Comparison of ENCODE assay signal across 29 cellular contexts in the genomic region with DNA sequence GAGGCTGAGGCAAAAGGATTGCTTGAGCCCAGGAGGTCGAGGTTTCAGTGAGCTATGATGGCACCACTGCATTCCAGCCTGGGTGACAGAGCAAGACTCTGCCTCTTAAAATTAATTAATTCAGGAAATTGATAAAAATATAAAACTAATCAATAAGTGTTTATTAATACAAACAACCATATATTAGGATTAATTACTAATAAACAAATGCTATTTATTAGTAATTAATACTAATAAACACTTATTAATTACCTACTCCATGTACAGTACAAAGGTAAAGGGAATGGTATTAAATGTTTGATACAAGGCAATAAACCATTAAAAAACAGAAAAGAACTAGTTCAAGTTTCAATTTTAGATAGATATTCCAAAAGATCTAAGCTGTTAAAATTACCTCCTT.
"Had no signal": no experiment of that assay in that cellular context is flagged by ENCODE, and none has a peak within 500 bp of the region (broad histone marks: within the 10 kb centered on the region; RNA-seq: fewer than 3 reads in every experiment).

No MANE protein-coding gene starts in this region.

- H3K4me3 ChIP-seq: stomach, suprapubic skin, testis, thoracic aorta, thyroid gland, tibial artery, tibial nerve, transverse colon, upper lobe of left lung, upper lobe of right lung, uterus, vagina had no signal

- H3K27ac ChIP-seq: stomach, suprapubic skin, testis, thoracic aorta, thyroid gland, tibial artery, tibial nerve, transverse colon, upper lobe of left lung, upper lobe of right lung, uterus, vagina had no signal

- H3K9me3 ChIP-seq: stomach, suprapubic skin, testis, thoracic aorta, thyroid gland, tibial artery, tibial nerve, transverse colon, upper lobe of left lung, upper lobe of right lung, uterus, vagina had no signal

- ATAC-seq: stimulated activated effector memory CD8-positive, alpha-beta T cell treated with anti-CD3 and anti-CD28 coated beads, Interleukin-12 subunit alpha, Interleukin-12 subunit beta, amount 100 ng/mL, for 72 hours; stimulated activated memory B cell treated with anti-CD40 and anti-IgM and Interleukin-4, amounts not matched to agents 10 μg/mL and 1 μg/mL and 100 μg/mL, for 72 hours; stimulated activated naive B cell treated with anti-CD40 and anti-IgM and Interleukin-4, amounts not matched to agents 10 μg/mL and 1 μg/mL and 100 μg/mL, for 72 hours; stimulated activated naive CD8-positive, alpha-beta T cell treated with anti-CD3 and anti-CD28 coated beads, Interleukin-15, amount 100 ng/mL, for 72 hours; stimulated activated naive CD8-positive, alpha-beta T cell treated with anti-CD3 and anti-CD28 coated beads, Interleukin-15, Interleukin-2, amounts not matched to agents 100 U/mL and 50 U/mL, for 24 hours; upper lobe of right lung had no signal

- H3K36me3 ChIP-seq: uterus had no signal

- H3K27ac Mint-ChIP-seq: stimulated activated effector memory CD8-positive, alpha-beta T cell treated with anti-CD3 and anti-CD28 coated beads, Interleukin-12 subunit alpha, Interleukin-12 subunit beta, amount 100 ng/mL, for 72 hours; stimulated activated memory B cell treated with anti-CD40 and anti-IgM and Interleukin-4, amounts not matched to agents 10 μg/mL and 1 μg/mL and 100 μg/mL, for 72 hours; stimulated activated naive B cell treated with anti-CD40 and anti-IgM and Interleukin-4, amounts not matched to agents 10 μg/mL and 1 μg/mL and 100 μg/mL, for 72 hours; stimulated activated naive CD8-positive, alpha-beta T cell treated with anti-CD3 and anti-CD28 coated beads, Interleukin-15, amount 100 ng/mL, for 72 hours; stimulated activated naive CD8-positive, alpha-beta T cell treated with anti-CD3 and anti-CD28 coated beads, Interleukin-15, Interleukin-2, amounts not matched to agents 100 ng/mL and 50 ng/mL, for 24 hours; type B pancreatic cell had no signal

- DNase-seq: stimulated activated CD4-positive, alpha-beta T cell treated with anti-CD3 and anti-CD28 coated beads, Interleukin-2, amount 100 ng/mL, for 48 hours; stimulated activated CD4-positive, alpha-beta T cell treated with anti-CD3 and anti-CD28 coated beads, Interleukin-4, amount 100 ng/mL, for 1 hour; stimulated activated CD4-positive, alpha-beta T cell treated with anti-CD3 and anti-CD28 coated beads, Interleukin-4, amount 100 ng/mL, for 24 hours; stimulated activated CD4-positive, alpha-beta T cell treated with anti-CD3 and anti-CD28 coated beads, Interleukin-4, amount 100 ng/mL, for 4 hours; stimulated activated CD8-positive, alpha-beta memory T cell treated with anti-CD3 and anti-CD28 coated beads, Interleukin-4, amount 100 ng/mL, for 48 hours; stimulated activated naive B cell treated with anti-CD40 and anti-IgM and Interleukin-4, amounts not matched to agents 10 μg/mL and 1 μg/mL and 100 μg/mL, for 72 hours; stimulated activated naive CD4-positive, alpha-beta T cell; stimulated activated naive CD4-positive, alpha-beta T cell treated with Interleukin-2 at 50 U/mL for 16 hours; stimulated activated naive CD8-positive, alpha-beta T cell treated with anti-CD3 and anti-CD28 coated beads, Interleukin-15, amount 100 ng/mL, for 72 hours; stimulated activated naive CD8-positive, alpha-beta T cell treated with anti-CD3 and anti-CD28 coated beads, Interleukin-15, Interleukin-2, amounts not matched to agents 100 U/mL and 50 U/mL, for 24 hours; stomach; substantia nigra; testis; thyroid gland; tibial artery; transverse colon; trophoblast cell; upper lobe of left lung; upper lobe of right lung; uterus had no signal

- H3K4me3 Mint-ChIP-seq: stimulated activated effector memory CD8-positive, alpha-beta T cell treated with anti-CD3 and anti-CD28 coated beads, Interleukin-12 subunit alpha, Interleukin-12 subunit beta, amount 100 ng/mL, for 72 hours; stimulated activated memory B cell treated with anti-CD40 and anti-IgM and Interleukin-4, amounts not matched to agents 10 μg/mL and 1 μg/mL and 100 μg/mL, for 72 hours; stimulated activated naive B cell treated with anti-CD40 and anti-IgM and Interleukin-4, amounts not matched to agents 10 μg/mL and 1 μg/mL and 100 μg/mL, for 72 hours; stimulated activated naive CD8-positive, alpha-beta T cell treated with anti-CD3 and anti-CD28 coated beads, Interleukin-15, amount 100 ng/mL, for 72 hours; stimulated activated naive CD8-positive, alpha-beta T cell treated with anti-CD3 and anti-CD28 coated beads, Interleukin-15, Interleukin-2, amounts not matched to agents 100 ng/mL and 50 ng/mL, for 24 hours; type B pancreatic cell had no signal

- H3K4me1 ChIP-seq: suprapubic skin, testis, thyroid gland, tibial artery, transverse colon, upper lobe of right lung, uterus, vagina had no signal

- H3K27me3 ChIP-seq: stomach, suprapubic skin, testis, thyroid gland, tibial artery, tibial nerve, transverse colon, upper lobe of left lung, upper lobe of right lung, uterus, vagina had no signal

- H3K27me3 Mint-ChIP-seq: stimulated activated memory B cell treated with anti-CD40 and anti-IgM and Interleukin-4, amounts not matched to agents 10 μg/mL and 1 μg/mL and 100 μg/mL, for 72 hours; stimulated activated naive B cell treated with anti-CD40 and anti-IgM and Interleukin-4, amounts not matched to agents 10 μg/mL and 1 μg/mL and 100 μg/mL, for 72 hours; stimulated activated naive CD8-positive, alpha-beta T cell treated with anti-CD3 and anti-CD28 coated beads, Interleukin-15, amount 100 ng/mL, for 72 hours; stimulated activated naive CD8-positive, alpha-beta T cell treated with anti-CD3 and anti-CD28 coated beads, Interleukin-15, Interleukin-2, amounts not matched to agents 100 ng/mL and 50 ng/mL, for 24 hours; type B pancreatic cell had no signal

- FAIRE-seq: urothelium cell line had no signal

- H3K9me3 Mint-ChIP-seq: stimulated activated effector memory CD8-positive, alpha-beta T cell treated with anti-CD3 and anti-CD28 coated beads, Interleukin-12 subunit alpha, Interleukin-12 subunit beta, amount 100 ng/mL, for 72 hours; stimulated activated memory B cell treated with anti-CD40 and anti-IgM and Interleukin-4, amounts not matched to agents 10 μg/mL and 1 μg/mL and 100 μg/mL, for 72 hours; stimulated activated naive B cell treated with anti-CD40 and anti-IgM and Interleukin-4, amounts not matched to agents 10 μg/mL and 1 μg/mL and 100 μg/mL, for 72 hours; stimulated activated naive CD8-positive, alpha-beta T cell treated with anti-CD3 and anti-CD28 coated beads, Interleukin-15, amount 100 ng/mL, for 72 hours; stimulated activated naive CD8-positive, alpha-beta T cell treated with anti-CD3 and anti-CD28 coated beads, Interleukin-15, Interleukin-2, amounts not matched to agents 100 ng/mL and 50 ng/mL, for 24 hours; type B pancreatic cell had no signal

- H3K4me1 Mint-ChIP-seq: stimulated activated effector memory CD8-positive, alpha-beta T cell treated with anti-CD3 and anti-CD28 coated beads, Interleukin-12 subunit alpha, Interleukin-12 subunit beta, amount 100 ng/mL, for 72 hours; stimulated activated memory B cell treated with anti-CD40 and anti-IgM and Interleukin-4, amounts not matched to agents 10 μg/mL and 1 μg/mL and 100 μg/mL, for 72 hours; stimulated activated naive B cell treated with anti-CD40 and anti-IgM and Interleukin-4, amounts not matched to agents 10 μg/mL and 1 μg/mL and 100 μg/mL, for 72 hours; stimulated activated naive CD8-positive, alpha-beta T cell treated with anti-CD3 and anti-CD28 coated beads, Interleukin-15, amount 100 ng/mL, for 72 hours had no signal
